In genomic region chr11:60951611-60951908, GRCh38 we compare ENCODE assay signal across 8 cellular contexts. TPM values are rescaled to one million over a fixed set of nuclear protein-coding genes. Genes with fewer than 3 reads are reported as not detected.
DNase-seq lines count a peak whose midpoint lies in the region; ATAC-seq and TF ChIP-seq lines count a peak whose summit lies in the region.

No MANE protein-coding gene starts in this region.

- H3K4me1 ChIP-seq in Panc1 (ENCODE audit: control insufficient read depth, insufficient read depth, low read length): no peaks in the 10 kb centered on the region

- H3K36me3 ChIP-seq in Panc1 (ENCODE audit: control insufficient read depth, insufficient read depth, low read length): no peaks in the 10 kb centered on the region

- peak overlapping the region; percentile 90 to 94 for H3K4me3 Mint-ChIP-seq in CD14-positive monocyte
- H3K4me3 Mint-ChIP-seq in neural crest cell: peak overlapping the region; percentile 68

- H3K36me3 Mint-ChIP-seq in CD14-positive monocyte (peaks cover 35 to 45% of the 10 kb centered on the region in 2 donors), neural crest cell (ENCODE audit: low read depth) (no peaks in the 10 kb centered on the region)

- in situ Hi-C loops in Panc1 (cut with HindIII; ENCODE audit: low pct_unique_long_range_greater_than_20kb, low sequenced_read_pairs): no loop called here

- intact Hi-C loops in CD14-positive monocyte (cut with micrococcal nuclease): loop anchor here (5.0 kb wide), 3 partner anchors 34 to 211 kb away; partner anchors contain the start of gene VPS37C (in 1 of the 2)
- intact Hi-C loops in Panc1 (cut with micrococcal nuclease; ENCODE audit: unreplicated experiment): no loop called here

- H3K27ac Mint-ChIP-seq in CD14-positive monocyte (peak overlapping the region; percentile 99 to 100 (median 100)), neural crest cell (ENCODE audit: unreplicated experiment) (no peak overlapping the region)

- H3K27me3 ChIP-seq in Panc1 (ENCODE audit: control insufficient read depth, insufficient read depth, low read length): no peaks in the 10 kb centered on the region

- peak overlapping the region; percentile 78; the same call in 1 of the 2 replicates for H3K27ac ChIP-seq in Panc1 (ENCODE audit: low read length)

- no peak overlapping the region for H3K4me3 ChIP-seq in Panc1 (ENCODE audit: low read depth in 2 of 2, low read length in 2 of 2)
- peak overlapping the region; percentile 50 for H3K4me3 ChIP-seq in fibroblast of pulmonary artery (replicated peaks; ENCODE audit: low read depth, low read length)

- H3K27me3 Mint-ChIP-seq in CD14-positive monocyte (ENCODE audit: low read depth in 3 of 3) (peaks cover 3 to 17% (median 9%) of the 10 kb centered on the region in 3 donors), neural crest cell (ENCODE audit: low read depth) (peaks cover 42% of the 10 kb centered on the region)

- POLR2A ChIA-PET in Panc1 (lab: Charles Lee): no interaction called here

- no peak for TF ChIP-seq CTCF in CD14-positive monocyte (IDR thresholded peaks at IDR 0.05)
- no peak for TF ChIP-seq CTCF in Panc1 (IDR thresholded peaks at IDR 0.05)
- no peak for TF ChIP-seq CTCF in fibroblast of pulmonary artery (IDR thresholded peaks at IDR 0.05; ENCODE audit: low read length, missing control alignments)
- no peak for TF ChIP-seq CTCF in neural crest cell (conservative IDR thresholded peaks at IDR 0.05)

- CTCF ChIA-PET in Panc1 (lab: Charles Lee): no interaction called here

- H3K9me3 Mint-ChIP-seq in CD14-positive monocyte: peaks cover 0 to 3% (median 0%) of the 10 kb centered on the region in 7 donors
- no peaks in the 10 kb centered on the region for H3K9me3 Mint-ChIP-seq in neural crest cell

- no peak for DNase-seq in CD14-positive monocyte (ENCODE audit: low spot score)
- DNase-seq in Panc1 (ENCODE audit: low read depth, low spot score): no peak
- no peak for DNase-seq in fibroblast of pulmonary artery (ENCODE audit: low read depth)
- no peak for DNase-seq in neural crest cell (ENCODE audit: low read depth, low spot score)
- no peak for DNase-seq in DMS53 treated with DMSO at 0.1 percent for 48 hours (lab: John Stamatoyannopoulos, UW; ENCODE audit: unreplicated experiment)
- DNase-seq in NCI-H1048 (lab: John Stamatoyannopoulos, UW): no peak
- no peak for DNase-seq in AML-193 (lab: John Stamatoyannopoulos, UW)

- no peaks in the 10 kb centered on the region for H3K9me3 ChIP-seq in Panc1 (ENCODE audit: control insufficient read depth, insufficient read depth, low read depth, low read length)

- no TSS peak for BruUV-seq in Panc1 (replicated peaks; lab: Mats Ljungman, UMichigan)

- ATAC-seq in Panc1: no peak
- no peak for ATAC-seq in HG02885 (IDR thresholded peaks at IDR 0.05; ENCODE audit: poor library complexity, unreplicated experiment)

- H3K4me1 Mint-ChIP-seq in CD14-positive monocyte: peaks cover 74% of the 10 kb centered on the region
- H3K4me1 Mint-ChIP-seq in neural crest cell: peaks cover 50% of the 10 kb centered on the region

RNA-seq across cellular contexts. Expression of gene SLC15A3, which starts 0.4 kb away (rescaled TPM):
- polyA plus RNA-seq in CD14-positive monocyte: 10 to 100 TPM; 27.1 to 35.0 TPM
- 8.7 TPM for total RNA-seq in Panc1 (2021; ENCODE audit: unreplicated experiment)
- 6.4 TPM for polyA plus RNA-seq in Panc1 (2012; ENCODE audit: insufficient read length)
- 7.4 and 10.4 TPM in 2 replicates for total RNA-seq in neural crest cell

RNA-seq across cellular contexts. Expression of gene CD6, which starts 19.9 kb away (rescaled TPM):
- under 1 TPM; 0.39 TPM for polyA plus RNA-seq in CD14-positive monocyte
- total RNA-seq in Panc1 (2021; ENCODE audit: unreplicated experiment) (1.1 TPM), neural crest cell (0.30 and 0.39 TPM in 2 replicates)
- 0.78 TPM for polyA plus RNA-seq in Panc1 (2012; ENCODE audit: insufficient read length)

RNA-seq across cellular contexts. Expression of gene TMEM132A, which starts 27.3 kb away (rescaled TPM):
- polyA plus RNA-seq in CD14-positive monocyte: under 1 TPM; 0.21 to 0.31 TPM
- total RNA-seq in Panc1 (2021; ENCODE audit: unreplicated experiment) (154 TPM), neural crest cell (195 and 216 TPM in 2 replicates)
- 211 TPM for polyA plus RNA-seq in Panc1 (2012; ENCODE audit: insufficient read length)

RNA-seq across cellular contexts. Expression of gene TMEM109, which starts 37.6 kb away (rescaled TPM):
- polyA plus RNA-seq in CD14-positive monocyte: 100 to 1,000 TPM; 110 to 112 TPM
- total RNA-seq in Panc1 (2021; ENCODE audit: unreplicated experiment): 91.8 TPM
- polyA plus RNA-seq in Panc1 (2012; ENCODE audit: insufficient read length): 72.0 TPM
- total RNA-seq in neural crest cell: 64.4 and 65.6 TPM in 2 replicates

RNA-seq across cellular contexts. Expression of gene PRPF19, which starts 45.2 kb away (rescaled TPM):
- polyA plus RNA-seq in CD14-positive monocyte: 10 to 100 TPM in 1 of 2 donors, 1 to 10 TPM in 1; 7.8 to 12.2 TPM
- total RNA-seq in Panc1 (2021; ENCODE audit: unreplicated experiment): 149 TPM
- 198 TPM for polyA plus RNA-seq in Panc1 (2012; ENCODE audit: insufficient read length)
- total RNA-seq in neural crest cell: 183 and 189 TPM in 2 replicates
